In the genomic region with DNA sequence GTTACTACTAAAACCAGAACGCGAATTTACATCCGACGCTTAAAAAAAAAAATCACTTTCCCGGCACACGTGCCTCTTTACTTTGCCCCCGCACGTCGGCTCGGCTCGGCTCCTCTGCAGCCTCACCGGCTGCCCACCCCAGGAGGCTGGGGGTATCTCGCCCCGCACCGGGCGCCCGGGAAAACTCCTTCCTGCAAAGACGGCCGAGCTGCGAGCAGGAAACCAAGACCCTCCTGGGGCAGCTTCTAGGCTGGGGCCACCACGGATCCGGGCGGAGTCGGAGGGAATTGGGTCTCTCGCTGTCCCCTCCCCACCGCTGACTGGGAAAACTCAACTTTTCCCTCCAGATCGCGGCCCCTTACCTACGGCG, we compare ENCODE assay signal across 8 cellular contexts. TPM values are rescaled to one million over a fixed set of nuclear protein-coding genes. Genes with fewer than 3 reads are reported as not detected.
A peak's percentile ranks its signal among the peaks of the same experiment; 100 is the strongest.
DNase-seq lines count a peak whose midpoint lies in the region; ATAC-seq and TF ChIP-seq lines count a peak whose summit lies in the region.

No MANE protein-coding gene starts in this region.

- CTCF ChIA-PET in activated CD4-positive, alpha-beta memory T cell treated with anti-CD3 and anti-CD28 coated beads, Interleukin-2, amount 10 ng/mL, durations not matched to agents 7 days and 5 days (lab: Charles Lee), result interaction anchor here (1.3 kb wide), 1 partner anchor 38 kb away, joined by 3 read pairs; no protein-coding TSS in a partner anchor

- H3K9me3 Mint-ChIP-seq in activated CD4-positive, alpha-beta memory T cell treated with anti-CD3 and anti-CD28 coated beads, Interleukin-2, amount 10 ng/mL, durations not matched to agents 7 days and 5 days, result no peaks in the 10 kb centered on the region

- intact Hi-C loops in heart right ventricle (cut with DNase I), result loop anchor here in 7 of 10 donors (5.0 kb wide), 2 partner anchors 36 to 41 kb away; a partner anchor contains a TSS
- intact Hi-C loops in psoas muscle (cut with DNase I), result loop anchor here (5.0 kb wide), 1 partner anchor 41 kb away; a partner anchor contains a TSS

- H3K4me1 Mint-ChIP-seq in activated CD4-positive, alpha-beta memory T cell treated with anti-CD3 and anti-CD28 coated beads, Interleukin-2, amount 10 ng/mL, durations not matched to agents 7 days and 5 days, result peaks cover 6% of the 10 kb centered on the region

- no peak overlapping the region for H3K27ac Mint-ChIP-seq in activated CD4-positive, alpha-beta memory T cell treated with anti-CD3 and anti-CD28 coated beads, Interleukin-2, amount 10 ng/mL, durations not matched to agents 7 days and 5 days

- DNase-seq in activated CD4-positive, alpha-beta memory T cell treated with anti-CD3 and anti-CD28 coated beads, Interleukin-2, amount 10 ng/mL, durations not matched to agents 7 days and 5 days, result peak; percentile 16
- DNase-seq in heart right ventricle, result peak in 1 of 2 donors; percentile 14
- DNase-seq in psoas muscle, result peak; percentile 16 to 56
- DNase-seq in HuH-7.5 (ENCODE audit: low spot score), result no peak
- DNase-seq in NCI-H446 (lab: John Stamatoyannopoulos, UW), result no peak

- H3K27me3 Mint-ChIP-seq in activated CD4-positive, alpha-beta memory T cell treated with anti-CD3 and anti-CD28 coated beads, Interleukin-2, amount 10 ng/mL, durations not matched to agents 7 days and 5 days, result peaks cover 13% of the 10 kb centered on the region

- WGBS in heart right ventricle, 2 donors, result 0% methylated on average over 30 of the region's 30 CpGs
- 0 to 1% (median 1%) methylated on average over 30 of the region's 30 CpGs for WGBS in psoas muscle, 3 donors

- ATAC-seq in heart right ventricle (peak in 7 of 8 donors; percentile 6 to 48 (median 14)), psoas muscle (peak; percentile 1 to 19 (median 10)), HG03039 (IDR thresholded peaks at IDR 0.05; ENCODE audit: unreplicated experiment) (no peak)

- H3K9me3 ChIP-seq in DOHH2 (ENCODE audit: control insufficient read depth, insufficient read depth, low read length) (no peaks in the 10 kb centered on the region), HUES48 (ENCODE audit: control insufficient read depth, insufficient read depth, low read length) (no peaks in the 10 kb centered on the region), heart right ventricle (no peaks in the 10 kb centered on the region), psoas muscle (no peaks in the 10 kb centered on the region)

- peak overlapping the region; percentile 90 for H3K9ac ChIP-seq in HUES48 (ENCODE audit: low read depth, low read length)

- H3K36me3 Mint-ChIP-seq in activated CD4-positive, alpha-beta memory T cell treated with anti-CD3 and anti-CD28 coated beads, Interleukin-2, amount 10 ng/mL, durations not matched to agents 7 days and 5 days (ENCODE audit: low read depth), result no peaks in the 10 kb centered on the region

- POLR2A ChIA-PET in activated CD4-positive, alpha-beta memory T cell treated with anti-CD3 and anti-CD28 coated beads, Interleukin-2, amount 10 ng/mL, durations not matched to agents 7 days and 5 days (lab: Charles Lee), result no interaction called here

- no peaks in the 10 kb centered on the region for H3K9me2 ChIP-seq in DOHH2 (replicated peaks; ENCODE audit: control insufficient read depth, low read length)

- H3K4me3 ChIP-seq in DOHH2 (ENCODE audit: low read length) (peak overlapping the region; percentile 64), HUES48 (ENCODE audit: low read depth, low read length) (peak overlapping the region; percentile 98), heart right ventricle (peak overlapping the region; percentile 62 to 90 (median 83)), psoas muscle (peak overlapping the region; percentile 89)

- H3K27ac ChIP-seq in DOHH2 (ENCODE audit: low read depth, low read length), result no peak overlapping the region
- H3K27ac ChIP-seq in HUES48 (ENCODE audit: low read depth, low read length), result peak overlapping the region; percentile 87
- peak overlapping the region; percentile 18 to 90 (median 80) for H3K27ac ChIP-seq in heart right ventricle
- peak overlapping the region; percentile 81 for H3K27ac ChIP-seq in psoas muscle

- peaks cover 51% of the 10 kb centered on the region for H3K27me3 ChIP-seq in DOHH2 (ENCODE audit: control insufficient read depth, low read length)
- H3K27me3 ChIP-seq in HUES48 (ENCODE audit: control insufficient read depth, insufficient read depth, low read length), result no peaks in the 10 kb centered on the region
- peaks cover 0 to 8% (median 0%) of the 10 kb centered on the region in 7 donors for H3K27me3 ChIP-seq in heart right ventricle
- no peaks in the 10 kb centered on the region for H3K27me3 ChIP-seq in psoas muscle (ENCODE audit: insufficient read depth in 3 of 3, low read length in 2 of 3)

- H3K4me1 ChIP-seq in DOHH2 (ENCODE audit: control insufficient read depth, low read length) (peaks cover 15% of the 10 kb centered on the region), HUES48 (ENCODE audit: control insufficient read depth, insufficient read depth, low read length) (peaks cover 5% of the 10 kb centered on the region; the same call in 1 of the 2 replicates), heart right ventricle (peaks cover 0 to 20% (median 14%) of the 10 kb centered on the region in 9 donors), psoas muscle (peaks cover 12% of the 10 kb centered on the region)

- peak overlapping the region; percentile 71 for H3K4me3 Mint-ChIP-seq in activated CD4-positive, alpha-beta memory T cell treated with anti-CD3 and anti-CD28 coated beads, Interleukin-2, amount 10 ng/mL, durations not matched to agents 7 days and 5 days

- H4K20me1 ChIP-seq in DOHH2 (ENCODE audit: control insufficient read depth, insufficient read depth, low read depth, low read length), result no peaks in the 10 kb centered on the region

- TF ChIP-seq CTCF in DOHH2 (IDR thresholded peaks at IDR 0.05; ENCODE audit: low read depth, low read length, poor library complexity, severe bottlenecking) (no peak), heart right ventricle (IDR thresholded peaks at IDR 0.05) (no peak), psoas muscle (IDR thresholded peaks at IDR 0.05) (no peak)

- H3F3A ChIP-seq in DOHH2 (ENCODE audit: control insufficient read depth, insufficient read depth), result no peaks in the 10 kb centered on the region

- H3K4me2 ChIP-seq in DOHH2 (ENCODE audit: low read length), result peak overlapping the region; percentile 76

- no peaks in the 10 kb centered on the region for H3K79me2 ChIP-seq in DOHH2 (ENCODE audit: control insufficient read depth, low read length)

- H3K36me3 ChIP-seq in DOHH2 (ENCODE audit: control insufficient read depth, low read length), result no peaks in the 10 kb centered on the region
- peaks cover 23% of the 10 kb centered on the region for H3K36me3 ChIP-seq in HUES48 (ENCODE audit: control insufficient read depth, insufficient read depth, low read length)
- H3K36me3 ChIP-seq in heart right ventricle, result no peaks in the 10 kb centered on the region
- no peaks in the 10 kb centered on the region for H3K36me3 ChIP-seq in psoas muscle (ENCODE audit: insufficient read depth in 1 of 2, low read depth in 1 of 2)

RNA-seq across cellular contexts. Expression of a gene that starts 0.6 kb away (rescaled TPM):
- 1 to 10 TPM; 3.7 to 4.4 TPM for total RNA-seq in activated CD4-positive, alpha-beta memory T cell treated with anti-CD3 and anti-CD28 coated beads, Interleukin-2, amount 10 ng/mL, durations not matched to agents 7 days and 5 days
- total RNA-seq in heart right ventricle (10 to 100 TPM in 6 of 10 donors, 1 to 10 TPM in 4; 9.2 to 13.7 (median 10.3) TPM), psoas muscle (10 to 100 TPM in 2 of 4 donors, 1 to 10 TPM in 2; 7.3 to 13.9 (median 10.8) TPM)
- polyA plus RNA-seq in heart right ventricle (10 to 100 TPM in 1 of 2 donors, 1 to 10 TPM in 1; 5.3 to 23.6 TPM), psoas muscle (10 to 100 TPM in 2 of 3 donors, 1 to 10 TPM in 1; 4.8 to 12.8 (median 10.7) TPM)

RNA-seq across cellular contexts. Expression of a gene that starts 32.7 kb away (rescaled TPM):
- total RNA-seq in activated CD4-positive, alpha-beta memory T cell treated with anti-CD3 and anti-CD28 coated beads, Interleukin-2, amount 10 ng/mL, durations not matched to agents 7 days and 5 days, result 10 to 100 TPM; 75.5 to 76.7 TPM
- total RNA-seq in heart right ventricle, result 100 to 1,000 TPM; 310 to 552 (median 467) TPM
- polyA plus RNA-seq in heart right ventricle, result 100 to 1,000 TPM; 273 to 535 TPM
- total RNA-seq in psoas muscle, result 100 to 1,000 TPM; 211 to 326 (median 249) TPM
- 100 to 1,000 TPM; 144 to 287 (median 258) TPM for polyA plus RNA-seq in psoas muscle

RNA-seq across cellular contexts. Expression of a gene that starts 42.2 kb away (rescaled TPM):
- total RNA-seq in activated CD4-positive, alpha-beta memory T cell treated with anti-CD3 and anti-CD28 coated beads, Interleukin-2, amount 10 ng/mL, durations not matched to agents 7 days and 5 days, result 10 to 100 TPM; 49.6 to 53.9 TPM
- total RNA-seq in heart right ventricle (100 to 1,000 TPM in 4 of 10 donors, 10 to 100 TPM in 6; 89.8 to 125 (median 98.2) TPM), psoas muscle (10 to 100 TPM; 74.4 to 96.4 (median 83.4) TPM)
- polyA plus RNA-seq in heart right ventricle (10 to 100 TPM; 52.2 to 83.1 TPM), psoas muscle (100 to 1,000 TPM in 2 of 3 donors, 10 to 100 TPM in 1; 63.8 to 113 (median 110) TPM)

Comparison
In these comparisons a context has a peak if more than half of its experiments do, and no peak if none do; other contexts are left out.
1. DNase-seq: peak in activated CD4-positive, alpha-beta memory T cell treated with anti-CD3 and anti-CD28 coated beads, Interleukin-2, amount 10 ng/mL, durations not matched to agents 7 days and 5 days (single experiment) and psoas muscle (2 of 2); none in HuH-7.5 (single experiment) and NCI-H446 (0 of 2).
2. Peak in every context shown above with its lines, with median percentiles within 50 percentile points of each other: H3K4me3 ChIP-seq.